In the genomic region with DNA sequence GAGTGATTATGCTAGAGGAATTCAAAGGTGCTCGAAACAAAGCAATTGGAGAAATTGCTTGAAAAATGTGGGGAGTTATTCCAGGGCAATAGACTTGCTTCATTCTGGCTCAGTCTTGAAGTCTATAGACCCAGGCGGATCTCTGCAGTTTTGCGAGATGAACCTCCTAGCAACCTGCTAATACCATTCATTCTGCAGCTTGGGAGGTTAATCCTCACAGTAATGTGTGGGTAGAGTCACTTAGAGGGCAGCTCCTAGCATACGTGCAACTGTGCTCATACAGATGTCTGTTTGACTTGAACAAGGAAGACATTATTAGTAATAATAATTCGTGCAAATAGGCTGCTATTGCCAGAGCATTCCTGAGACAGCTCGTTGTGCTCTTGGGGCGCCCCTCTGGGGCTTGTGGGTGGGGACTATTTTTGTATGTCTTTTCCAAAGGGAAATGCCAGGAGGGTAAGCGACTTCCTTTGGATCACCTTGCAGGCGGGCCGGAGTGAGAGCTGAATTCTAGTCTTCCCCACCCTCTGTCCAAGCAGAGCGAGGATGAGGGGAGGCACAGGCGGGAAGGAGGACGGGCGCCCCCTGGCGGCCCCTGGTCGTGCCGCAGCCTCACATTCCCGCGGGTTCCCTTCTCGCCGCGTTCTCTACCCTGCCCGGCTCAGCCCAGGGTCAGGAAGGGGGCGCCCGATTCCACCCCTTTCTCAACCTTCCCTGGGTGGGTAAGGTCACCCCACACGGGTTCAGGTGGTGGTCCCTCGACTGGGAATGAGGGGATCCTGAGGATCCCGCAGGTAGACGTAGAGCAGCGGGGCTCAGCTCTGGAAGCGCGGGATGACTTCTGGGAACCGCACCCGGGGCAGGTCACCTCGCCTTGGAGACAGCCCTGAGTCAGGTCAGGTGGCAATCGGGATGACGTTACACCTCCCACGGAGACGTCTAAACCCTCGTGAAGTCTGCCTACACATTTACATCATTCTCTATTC, we compare ENCODE assay signal across 7 cellular contexts.
DNase-seq lines count a peak whose midpoint lies in the region; ATAC-seq and TF ChIP-seq lines count a peak whose summit lies in the region.

No MANE protein-coding gene starts in this region.

- H3K4me1 Mint-ChIP-seq in activated naive CD8-positive, alpha-beta T cell treated with anti-CD3 and anti-CD28 coated beads, Interleukin-2, amount 10 ng/mL, durations not matched to agents 7 days and 5 days: peaks cover 3% of the 10 kb centered on the region

- DNase-seq in activated naive CD8-positive, alpha-beta T cell treated with anti-CD3 and anti-CD28 coated beads, Interleukin-2, amount 10 ng/mL, durations not matched to agents 7 days and 5 days: peak; percentile 75
- peak; percentile 11 for DNase-seq in kidney tubule cell (ENCODE audit: low spot score)
- DNase-seq in tibial artery: peak in 1 of 2 donors; percentile 26
- DNase-seq in globus pallidus (ENCODE audit: low spot score): no peak

- no peaks in the 10 kb centered on the region for H3K36me3 ChIP-seq in OCI-LY1 (ENCODE audit: insufficient read depth, low read length)
- peaks cover 0 to 5% (median 0%) of the 10 kb centered on the region in 3 donors for H3K36me3 ChIP-seq in tibial artery

- H3K4me2 ChIP-seq in OCI-LY1 (ENCODE audit: low read length): no peak overlapping the region

- H2AFZ ChIP-seq in OCI-LY1 (ENCODE audit: low read length): no peak overlapping the region

- H3F3A ChIP-seq in OCI-LY1 (ENCODE audit: insufficient read depth, low read length): no peaks in the 10 kb centered on the region

- H3K27me3 Mint-ChIP-seq in activated naive CD8-positive, alpha-beta T cell treated with anti-CD3 and anti-CD28 coated beads, Interleukin-2, amount 10 ng/mL, durations not matched to agents 7 days and 5 days: peaks cover 20% of the 10 kb centered on the region

- H3K9me3 Mint-ChIP-seq in activated naive CD8-positive, alpha-beta T cell treated with anti-CD3 and anti-CD28 coated beads, Interleukin-2, amount 10 ng/mL, durations not matched to agents 7 days and 5 days: no peaks in the 10 kb centered on the region

- no peak overlapping the region for H3K4me3 ChIP-seq in OCI-LY1 (ENCODE audit: low read depth, low read length, poor library complexity, severe bottlenecking)
- no peak overlapping the region for H3K4me3 ChIP-seq in tibial artery

- H3K27me3 ChIP-seq in OCI-LY1 (ENCODE audit: insufficient read depth, low read length): no peaks in the 10 kb centered on the region
- H3K27me3 ChIP-seq in tibial artery: no peaks in the 10 kb centered on the region

- TF ChIP-seq CTCF in OCI-LY1 (IDR thresholded peaks at IDR 0.05; ENCODE audit: low read length) (peak; percentile 94), tibial artery (IDR thresholded peaks at IDR 0.05) (peak; percentile 53 to 58)

- no peak overlapping the region for H3K27ac Mint-ChIP-seq in activated naive CD8-positive, alpha-beta T cell treated with anti-CD3 and anti-CD28 coated beads, Interleukin-2, amount 10 ng/mL, durations not matched to agents 7 days and 5 days

- POLR2A ChIA-PET in activated naive CD8-positive, alpha-beta T cell treated with anti-CD3 and anti-CD28 coated beads, Interleukin-2, amount 10 ng/mL, durations not matched to agents 7 days and 5 days (lab: Charles Lee): interaction anchor here (0.5 to 3.4 kb wide), 2 partner anchors 9 to 20 kb away, joined by 3 to 9 read pairs; no protein-coding TSS in a partner anchor

- H3K4me1 ChIP-seq in OCI-LY1 (ENCODE audit: insufficient read depth, low read length, severe bottlenecking) (no peaks in the 10 kb centered on the region), tibial artery (no peaks in the 10 kb centered on the region)

- H3K79me2 ChIP-seq in OCI-LY1 (ENCODE audit: insufficient read depth, low read length): no peaks in the 10 kb centered on the region

- intact Hi-C loops in tibial artery (cut with DNase I; ENCODE audit: low total_unique reads): no loop called here

- ATAC-seq in GM18858 (IDR thresholded peaks at IDR 0.05; ENCODE audit: unreplicated experiment) (peak; percentile 79), HG02678 (IDR thresholded peaks at IDR 0.05; ENCODE audit: unreplicated experiment) (peak; percentile 91)
- ATAC-seq in activated naive CD8-positive, alpha-beta T cell treated with anti-CD3 and anti-CD28 coated beads, Interleukin-2, amount 10 ng/mL, durations not matched to agents 7 days and 5 days (ENCODE audit: low read depth): peak; percentile 82

- H3K9me2 ChIP-seq in OCI-LY1 (ENCODE audit: low read depth, low read length): no peaks in the 10 kb centered on the region

- no peak overlapping the region for H3K9ac ChIP-seq in OCI-LY1 (ENCODE audit: low read length)

- no peak overlapping the region for H3K27ac ChIP-seq in OCI-LY1 (ENCODE audit: low read depth, low read length, poor library complexity, severe bottlenecking)
- H3K27ac ChIP-seq in tibial artery: no peak overlapping the region

- H3K4me3 Mint-ChIP-seq in activated naive CD8-positive, alpha-beta T cell treated with anti-CD3 and anti-CD28 coated beads, Interleukin-2, amount 10 ng/mL, durations not matched to agents 7 days and 5 days: no peak overlapping the region

- H3K36me3 Mint-ChIP-seq in activated naive CD8-positive, alpha-beta T cell treated with anti-CD3 and anti-CD28 coated beads, Interleukin-2, amount 10 ng/mL, durations not matched to agents 7 days and 5 days: no peaks in the 10 kb centered on the region

- no peaks in the 10 kb centered on the region for H4K20me1 ChIP-seq in OCI-LY1 (ENCODE audit: insufficient read depth, low read length)

- no peaks in the 10 kb centered on the region for H3K9me3 ChIP-seq in OCI-LY1 (ENCODE audit: low read length)
- no peaks in the 10 kb centered on the region for H3K9me3 ChIP-seq in tibial artery
